Comparison of ENCODE assay signal across 27 cellular contexts in the genomic region with DNA sequence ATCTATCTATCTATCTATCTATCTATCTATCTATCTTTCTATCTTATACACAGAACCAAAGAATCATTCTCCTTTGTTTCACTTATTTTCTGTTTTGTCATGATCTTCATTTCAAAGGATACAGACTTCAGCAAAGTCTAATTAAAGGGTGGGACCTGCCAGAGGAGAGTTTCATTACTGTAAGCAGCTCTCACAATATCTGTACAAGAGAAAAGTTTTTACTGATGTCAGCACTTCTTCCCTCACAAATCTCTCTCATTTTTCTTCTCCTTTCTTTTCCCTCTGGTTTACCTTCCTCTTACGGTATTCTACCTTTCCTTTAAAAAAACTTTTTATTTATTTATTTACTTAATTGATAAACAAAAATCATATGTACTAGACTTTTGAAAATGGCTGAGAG.
"Had no signal": no experiment of that assay in that cellular context is flagged by ENCODE, and none has a peak within 500 bp of the region (broad histone marks: within the 10 kb centered on the region; RNA-seq: fewer than 3 reads in every experiment).

No MANE protein-coding gene starts in this region.

- H3K4me3 Mint-ChIP-seq: immature natural killer cell; naive B cell; natural killer cell; stimulated activated naive B cell treated with anti-CD40 and anti-IgM and Interleukin-4, amounts not matched to agents 10 μg/mL and 1 μg/mL and 100 μg/mL, for 72 hours had no signal

- ATAC-seq: left colon; left lung; lower lobe of right lung; natural killer cell; sciatic nerve; stimulated activated naive B cell treated with anti-CD40 and anti-IgM and Interleukin-4, amounts not matched to agents 10 μg/mL and 1 μg/mL and 100 μg/mL, for 72 hours; stimulated activated naive CD8-positive, alpha-beta T cell treated with anti-CD3 and anti-CD28 coated beads, Interleukin-15, Interleukin-2, amounts not matched to agents 100 U/mL and 50 U/mL, for 24 hours had no signal

- H3K27me3 Mint-ChIP-seq: progenitor cell of endocrine pancreas; stimulated activated naive B cell treated with anti-CD40 and anti-IgM and Interleukin-4, amounts not matched to agents 10 μg/mL and 1 μg/mL and 100 μg/mL, for 72 hours had no signal

- H3K27ac ChIP-seq: left lung, lower lobe of right lung, ovary, right atrium auricular region, skin epidermis, stomach, testis, thyroid gland, transverse colon, upper lobe of left lung, vagina had no signal

- DNase-seq: hippocampal formation; immature natural killer cell; kidney; left colon; left lung; lower lobe of right lung; mammary epithelial cell; mesenchymal stem cell; naive B cell; natural killer cell; ovary; stimulated activated CD4-positive, alpha-beta T cell treated with anti-CD3 and anti-CD28 coated beads, Interleukin-12 subunit alpha, Interleukin-12 subunit beta, amount 100 ng/mL, for 4 hours; stimulated activated CD4-positive, alpha-beta T cell treated with anti-CD3 and anti-CD28 coated beads, Interleukin-15, amount 100 ng/mL, for 24 hours; stimulated activated CD4-positive, alpha-beta T cell treated with anti-CD3 and anti-CD28 coated beads, Interleukin-2, amount 100 ng/mL, for 24 hours; stimulated activated CD4-positive, alpha-beta T cell treated with anti-CD3 and anti-CD28 coated beads, Interleukin-4, amount 100 ng/mL, for 1 hour; stimulated activated naive B cell treated with anti-CD40 and anti-IgM and Interleukin-4, amounts not matched to agents 10 μg/mL and 1 μg/mL and 100 μg/mL, for 72 hours; stimulated activated naive CD8-positive, alpha-beta T cell treated with anti-CD3 and anti-CD28 coated beads, Interleukin-15, Interleukin-2, amounts not matched to agents 100 U/mL and 50 U/mL, for 24 hours; stomach; testis; thyroid gland; transverse colon; upper lobe of left lung had no signal

- H3K27me3 ChIP-seq: left lung, ovary, right atrium auricular region, stomach, testis, thyroid gland, transverse colon, upper lobe of left lung, vagina had no signal

- H3K36me3 ChIP-seq: left lung, lower lobe of right lung, ovary, right atrium auricular region, stomach, thyroid gland, transverse colon, upper lobe of left lung, vagina had no signal

- H3K4me1 ChIP-seq: left lung, lower lobe of right lung, right atrium auricular region, stomach, testis, thyroid gland, transverse colon, upper lobe of left lung, vagina had no signal

- H3K4me1 Mint-ChIP-seq: immature natural killer cell; naive B cell; natural killer cell; stimulated activated naive B cell treated with anti-CD40 and anti-IgM and Interleukin-4, amounts not matched to agents 10 μg/mL and 1 μg/mL and 100 μg/mL, for 72 hours had no signal

- H3K4me3 ChIP-seq: left lung, lower lobe of right lung, ovary, right atrium auricular region, skin epidermis, stomach, testis, thyroid gland, transverse colon, upper lobe of left lung, vagina had no signal

- H3K36me3 Mint-ChIP-seq: immature natural killer cell; naive B cell; natural killer cell; stimulated activated naive B cell treated with anti-CD40 and anti-IgM and Interleukin-4, amounts not matched to agents 10 μg/mL and 1 μg/mL and 100 μg/mL, for 72 hours had no signal

- H3K27ac Mint-ChIP-seq: immature natural killer cell; naive B cell; natural killer cell; progenitor cell of endocrine pancreas; stimulated activated naive B cell treated with anti-CD40 and anti-IgM and Interleukin-4, amounts not matched to agents 10 μg/mL and 1 μg/mL and 100 μg/mL, for 72 hours had no signal
